9 cellular contexts compared by ENCODE assay signal in the genomic region with DNA sequence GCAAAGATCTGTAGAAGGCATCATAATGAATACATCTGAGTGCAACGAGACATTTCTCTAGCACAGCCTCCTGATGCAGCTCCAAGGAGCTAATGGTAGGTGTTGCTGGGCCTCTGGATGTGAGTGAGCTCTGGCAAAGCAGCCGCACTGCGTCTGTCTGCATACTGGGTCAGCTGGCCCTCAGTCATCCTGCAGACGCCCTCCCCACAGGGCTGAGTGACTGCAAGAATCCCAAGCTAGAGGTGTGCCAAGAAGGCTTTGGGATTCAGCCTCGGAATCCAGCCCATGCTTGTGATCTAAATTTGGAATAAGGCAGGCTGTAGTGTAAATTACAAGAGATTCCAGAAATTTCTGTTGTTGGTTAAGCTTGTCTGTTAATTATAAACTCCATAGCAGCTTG. TPM values are rescaled to one million over a fixed set of nuclear protein-coding genes. Genes with fewer than 3 reads are reported as not detected.
A peak's percentile ranks its signal among the peaks of the same experiment; 100 is the strongest.
DNase-seq lines count a peak whose midpoint lies in the region; ATAC-seq and TF ChIP-seq lines count a peak whose summit lies in the region.
"Had no signal": no experiment of that assay in that cellular context is flagged by ENCODE, and none has a peak within 500 bp of the region (broad histone marks: within the 10 kb centered on the region; RNA-seq: fewer than 3 reads in every experiment).

No MANE protein-coding gene starts in this region.

- H3K4me3 ChIP-seq in spleen: no peak overlapping the region

- H3K9me3 ChIP-seq in spleen: no peaks in the 10 kb centered on the region

- no peaks in the 10 kb centered on the region for H3K27me3 ChIP-seq in spleen (replicated peaks in 1 of 7)

- peak overlapping the region in 5 of 8 donors; percentile 13 to 82 (median 73) for H3K27ac ChIP-seq in spleen

- TF ChIP-seq CTCF in spleen (IDR thresholded peaks at IDR 0.05 in 8 of 11, conservative IDR thresholded peaks at IDR 0.05 in 3 of 11): no peak

- ATAC-seq in left colon: peak; percentile 25
- ATAC-seq in HG02571 (IDR thresholded peaks at IDR 0.05; ENCODE audit: unreplicated experiment): no peak
- ATAC-seq in HG02798 (IDR thresholded peaks at IDR 0.05; ENCODE audit: poor library complexity, unreplicated experiment): no peak

- DNase-seq in HK-2 (ENCODE audit: unreplicated experiment) (peak; percentile 28), cerebellar cortex (ENCODE audit: low spot score) (peak; percentile 88), left colon (peak in 1 of 2 donors; percentile 27), spleen (no peak), D341Med (ENCODE audit: low spot score) (no peak), SKM-1 (lab: John Stamatoyannopoulos, UW; ENCODE audit: unreplicated experiment) (no peak)
- DNase-seq: stimulated activated CD4-positive, alpha-beta T cell treated with anti-CD3 and anti-CD28 coated beads, Interleukin-4, amount 100 ng/mL, for 24 hours had no signal

- WGBS in spleen, 5 donors: 71 to 92% (median 77%) methylated on average over 5 of the region's 5 CpGs

- TF ChIP-seq POLR2A in spleen (IDR thresholded peaks at IDR 0.05): no peak

- H3K36me3 ChIP-seq in spleen: peaks cover 0 to 54% (median 17%) of the 10 kb centered on the region in 6 donors

- peaks cover 17 to 83% (median 56%) of the 10 kb centered on the region in 6 donors for H3K4me1 ChIP-seq in spleen

- intact Hi-C loops in left colon (cut with DNase I, micrococcal nuclease): no loop called here
- intact Hi-C loops in spleen (cut with DNase I; ENCODE audit: low total_unique reads): no loop called here

RNA-seq across cellular contexts. Expression of gene HERC3, which starts 18.5 kb away (rescaled TPM):
- total RNA-seq in left colon: 10 to 100 TPM; 44.7 to 52.0 TPM
- 10 to 100 TPM; 51.3 to 73.5 (median 69.5) TPM for total RNA-seq in spleen
- polyA plus RNA-seq in spleen: 1 to 10 TPM; 4.4 to 8.5 (median 5.8) TPM

Comparison
In these comparisons a context has a peak if more than half of its experiments do, and no peak if none do; other contexts are left out.
1. DNase-seq: peak in HK-2 (single experiment) and cerebellar cortex (single experiment); none in spleen (single experiment), D341Med (single experiment) and SKM-1 (single experiment).